ENCODE assay signal across 1 cellular context in the genomic region with DNA sequence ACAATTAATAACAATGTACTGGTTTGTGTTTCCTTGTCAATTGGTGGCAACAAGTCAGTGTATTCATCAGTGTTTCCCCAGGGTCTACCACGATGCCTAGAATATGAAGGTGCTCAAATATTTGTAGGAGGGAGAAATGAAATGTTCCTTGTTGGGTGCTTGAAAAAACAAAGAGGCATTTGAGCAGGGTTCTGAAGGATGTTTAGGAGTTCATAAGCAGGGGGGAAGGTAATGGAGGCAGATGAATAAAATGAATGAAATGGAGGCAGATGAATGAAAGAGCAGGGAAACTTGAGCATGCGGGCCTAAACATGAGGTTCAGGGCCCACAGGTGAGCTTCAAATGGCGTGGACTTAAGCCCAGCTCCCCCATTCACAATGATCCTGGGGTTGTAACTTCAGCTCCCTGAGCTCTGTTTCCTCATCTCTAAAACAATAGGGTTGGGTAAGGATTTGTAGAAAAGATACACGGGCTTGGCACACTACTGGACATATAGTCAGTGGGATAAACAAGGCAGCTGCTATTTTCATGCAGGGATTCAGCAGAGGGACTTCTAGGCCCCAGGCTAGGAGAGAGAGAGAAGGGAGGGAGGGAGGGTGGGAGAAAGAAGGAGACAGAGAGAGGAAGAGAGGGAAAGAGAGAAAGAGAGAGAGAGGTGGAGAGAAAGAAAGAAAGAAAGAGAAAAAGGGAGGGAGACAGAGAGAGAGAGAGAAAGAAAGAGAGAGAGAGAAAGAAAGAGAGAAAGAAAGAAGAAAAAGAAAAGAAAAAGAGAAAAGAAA.
TF ChIP-seq lines count a peak whose summit lies in the region.

No MANE protein-coding gene starts in this region.

TF ChIP-seq in K562, 482 proteins besides CTCF, POLR2A, EP300 and RAD21 (continued from another document):
- TF ChIP-seq, protein P1, sequence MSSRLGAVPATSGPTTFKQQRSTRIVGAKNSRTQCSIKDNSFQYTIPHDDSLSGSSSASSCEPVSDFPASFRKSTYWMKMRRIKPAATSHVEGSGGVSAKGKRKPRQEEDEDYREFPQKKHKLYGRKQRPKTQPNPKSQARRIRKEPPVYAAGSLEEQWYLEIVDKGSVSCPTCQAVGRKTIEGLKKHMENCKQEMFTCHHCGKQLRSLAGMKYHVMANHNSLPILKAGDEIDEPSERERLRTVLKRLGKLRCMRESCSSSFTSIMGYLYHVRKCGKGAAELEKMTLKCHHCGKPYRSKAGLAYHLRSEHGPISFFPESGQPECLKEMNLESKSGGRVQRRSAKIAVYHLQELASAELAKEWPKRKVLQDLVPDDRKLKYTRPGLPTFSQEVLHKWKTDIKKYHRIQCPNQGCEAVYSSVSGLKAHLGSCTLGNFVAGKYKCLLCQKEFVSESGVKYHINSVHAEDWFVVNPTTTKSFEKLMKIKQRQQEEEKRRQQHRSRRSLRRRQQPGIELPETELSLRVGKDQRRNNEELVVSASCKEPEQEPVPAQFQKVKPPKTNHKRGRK (tag; IDR thresholded peaks at IDR 0.05), result peak; percentile 98
